In genomic region chr20:5008743-5009142, GRCh38 we compare ENCODE assay signal across 1 cellular context.
TF ChIP-seq lines count a peak whose summit lies in the region.

No MANE protein-coding gene starts in this region.

TF ChIP-seq in K562, 482 proteins besides CTCF, POLR2A, EP300 and RAD21 (continued from another document):
- TF ChIP-seq MITF (IDR thresholded peaks at IDR 0.05) (no peak), NKRF (IDR thresholded peaks at IDR 0.05; ENCODE audit: borderline replicate concordance) (no peak)
